Comparison of ENCODE assay signal across 26 cellular contexts in genomic region chr22:45251828-45252227, GRCh38. TPM values are rescaled to one million over a fixed set of nuclear protein-coding genes. Genes with fewer than 3 reads are reported as not detected.
DNase-seq lines count a peak whose midpoint lies in the region; ATAC-seq and TF ChIP-seq lines count a peak whose summit lies in the region.
"Had no signal": no experiment of that assay in that cellular context is flagged by ENCODE, and none has a peak within 500 bp of the region (broad histone marks: within the 10 kb centered on the region; RNA-seq: fewer than 3 reads in every experiment).

No MANE protein-coding gene starts in this region.

- H3K27me3 ChIP-seq in PC-3 (ENCODE audit: low read length), result no peaks in the 10 kb centered on the region
- H3K27me3 ChIP-seq in brain microvascular endothelial cell (replicated peaks), result no peaks in the 10 kb centered on the region
- H3K27me3 ChIP-seq in prostate gland (replicated peaks; ENCODE audit: insufficient read depth), result no peaks in the 10 kb centered on the region
- H3K27me3 ChIP-seq: Peyer's patch had no signal

- intact Hi-C loops in activated CD8-positive, alpha-beta T cell treated with anti-CD3 and anti-CD28 coated beads for 36 hours (cut with micrococcal nuclease), result no loop called here
- intact Hi-C loops in PC-3 (cut with micrococcal nuclease), result no loop called here
- intact Hi-C loops in prostate gland (cut with DNase I), result no loop called here

- no peaks in the 10 kb centered on the region for H3K27me3 Mint-ChIP-seq in activated CD8-positive, alpha-beta T cell treated with anti-CD3 and anti-CD28 coated beads, Interleukin-2, amount 10 ng/mL, durations not matched to agents 7 days and 5 days (ENCODE audit: low read depth)
- H3K27me3 Mint-ChIP-seq in activated CD8-positive, alpha-beta T cell treated with anti-CD3 and anti-CD28 coated beads for 36 hours, result no peaks in the 10 kb centered on the region

- no peaks in the 10 kb centered on the region for H4K20me1 ChIP-seq in PC-3 (ENCODE audit: low read length)

- H3K9me3 ChIP-seq in PC-3 (ENCODE audit: low read length), result no peaks in the 10 kb centered on the region
- no peaks in the 10 kb centered on the region for H3K9me3 ChIP-seq in prostate gland
- H3K9me3 ChIP-seq: Peyer's patch had no signal

- H3K4me3 Mint-ChIP-seq in activated CD8-positive, alpha-beta T cell treated with anti-CD3 and anti-CD28 coated beads, Interleukin-2, amount 10 ng/mL, durations not matched to agents 7 days and 5 days, result no peak overlapping the region
- no peak overlapping the region for H3K4me3 Mint-ChIP-seq in activated CD8-positive, alpha-beta T cell treated with anti-CD3 and anti-CD28 coated beads for 36 hours

- CTCF ChIA-PET in activated CD8-positive, alpha-beta T cell treated with anti-CD3 and anti-CD28 coated beads, Interleukin-2, amount 10 ng/mL, durations not matched to agents 7 days and 5 days (lab: Charles Lee), result no interaction called here
- CTCF ChIA-PET in activated CD8-positive, alpha-beta T cell treated with anti-CD3 and anti-CD28 coated beads for 36 hours (lab: Charles Lee), result interaction anchor here (1.2 kb wide), 1 partner anchor 151 kb away, joined by 3 read pairs; no protein-coding TSS in a partner anchor
- CTCF ChIA-PET in PC-3 (lab: Charles Lee), result no interaction called here

- no peak overlapping the region for H2AFZ ChIP-seq in PC-3 (ENCODE audit: low read length)
- H2AFZ ChIP-seq: GM23248 had no signal

- no peak for DNase-seq in activated CD8-positive, alpha-beta T cell treated with anti-CD3 and anti-CD28 coated beads, Interleukin-2, amount 10 ng/mL, durations not matched to agents 7 days and 5 days
- DNase-seq in activated CD8-positive, alpha-beta T cell treated with anti-CD3 and anti-CD28 coated beads for 36 hours, result no peak
- DNase-seq in PC-3 (no peak), brain microvascular endothelial cell (no peak), Kasumi-1 (lab: John Stamatoyannopoulos, UW) (no peak), prostate gland (ENCODE audit: low spot score) (no peak)
- DNase-seq: 8988T, ACHN, DMS153, GDM1, GM23248, H7, KG1, MM.1S, NCI-H1048, NCI-H1417, NCI-H1694 treated with DMSO at 0.1 percent for 48 hours, NCI-H2081 treated with DMSO at 0.1 percent for 48 hours, NCI-H2171, NCI-H226, NCI-H510A, NCI-H69, Peyer's patch, SIG-M5 had no signal

- ATAC-seq in activated CD8-positive, alpha-beta T cell treated with anti-CD3 and anti-CD28 coated beads, Interleukin-2, amount 10 ng/mL, durations not matched to agents 7 days and 5 days, result no peak
- no peak for ATAC-seq in activated CD8-positive, alpha-beta T cell treated with anti-CD3 and anti-CD28 coated beads for 36 hours
- no peak for ATAC-seq in PC-3
- no peak for ATAC-seq in HG03520 (IDR thresholded peaks at IDR 0.05; ENCODE audit: unreplicated experiment)

- H3K4me1 ChIP-seq in PC-3 (ENCODE audit: insufficient read depth, low read length) (peaks cover 11% of the 10 kb centered on the region), prostate gland (replicated peaks) (no peaks in the 10 kb centered on the region)

- no peaks in the 10 kb centered on the region for H3K36me3 Mint-ChIP-seq in activated CD8-positive, alpha-beta T cell treated with anti-CD3 and anti-CD28 coated beads, Interleukin-2, amount 10 ng/mL, durations not matched to agents 7 days and 5 days (ENCODE audit: low read depth)
- no peaks in the 10 kb centered on the region for H3K36me3 Mint-ChIP-seq in activated CD8-positive, alpha-beta T cell treated with anti-CD3 and anti-CD28 coated beads for 36 hours (ENCODE audit: low read depth)

- TF ChIP-seq CTCF in activated CD8-positive, alpha-beta T cell treated with anti-CD3 and anti-CD28 coated beads for 36 hours (IDR thresholded peaks at IDR 0.05), result no peak
- peak; percentile 15; the same call in 1 of the 2 replicates for TF ChIP-seq CTCF in PC-3 (conservative IDR thresholded peaks at IDR 0.05; ENCODE audit: low read depth, low read length)
- TF ChIP-seq CTCF in brain microvascular endothelial cell (IDR thresholded peaks at IDR 0.05; ENCODE audit: low read depth, low read length, missing control alignments), result peak; percentile 13
- TF ChIP-seq CTCF in prostate gland (IDR thresholded peaks at IDR 0.05), result no peak

- H3K4me1 Mint-ChIP-seq in activated CD8-positive, alpha-beta T cell treated with anti-CD3 and anti-CD28 coated beads, Interleukin-2, amount 10 ng/mL, durations not matched to agents 7 days and 5 days (ENCODE audit: low read depth), result peaks cover 49% of the 10 kb centered on the region
- H3K4me1 Mint-ChIP-seq in activated CD8-positive, alpha-beta T cell treated with anti-CD3 and anti-CD28 coated beads for 36 hours (ENCODE audit: low read depth), result peaks cover 21% of the 10 kb centered on the region

- peak overlapping the region; percentile 15 for H3K27ac Mint-ChIP-seq in activated CD8-positive, alpha-beta T cell treated with anti-CD3 and anti-CD28 coated beads, Interleukin-2, amount 10 ng/mL, durations not matched to agents 7 days and 5 days
- no peak overlapping the region for H3K27ac Mint-ChIP-seq in activated CD8-positive, alpha-beta T cell treated with anti-CD3 and anti-CD28 coated beads for 36 hours

- POLR2A ChIA-PET in activated CD8-positive, alpha-beta T cell treated with anti-CD3 and anti-CD28 coated beads, Interleukin-2, amount 10 ng/mL, durations not matched to agents 7 days and 5 days (lab: Charles Lee), result interaction anchor here (1.6 kb wide), 1 partner anchor 79 kb away, joined by 4 read pairs; no protein-coding TSS in a partner anchor
- POLR2A ChIA-PET in activated CD8-positive, alpha-beta T cell treated with anti-CD3 and anti-CD28 coated beads for 36 hours (lab: Charles Lee), result interaction anchor here (1.6 kb wide), 1 partner anchor 183 kb away, joined by 3 read pairs; no protein-coding TSS in a partner anchor
- POLR2A ChIA-PET in PC-3 (lab: Charles Lee; ENCODE audit: unreplicated experiment), result no interaction called here

- H3K36me3 ChIP-seq in PC-3 (ENCODE audit: low read depth, low read length) (no peaks in the 10 kb centered on the region), brain microvascular endothelial cell (replicated peaks) (no peaks in the 10 kb centered on the region), prostate gland (no peaks in the 10 kb centered on the region)
- H3K36me3 ChIP-seq: Peyer's patch had no signal

- H3K4me3 ChIP-seq in PC-3 (ENCODE audit: low read length), result no peak overlapping the region
- no peak overlapping the region for H3K4me3 ChIP-seq in brain microvascular endothelial cell (ENCODE audit: low read depth, low read length)
- H3K4me3 ChIP-seq in prostate gland, result no peak overlapping the region
- H3K4me3 ChIP-seq: GM23248, Peyer's patch, SK-N-MC had no signal

- no TSS peak for BruUV-seq in PC-3 (replicated peaks; lab: Mats Ljungman, UMichigan)

- TF ChIP-seq POLR2A in prostate gland (IDR thresholded peaks at IDR 0.05), result no peak

- H3K4me2 ChIP-seq in PC-3 (ENCODE audit: low read length), result no peak overlapping the region

- no peaks in the 10 kb centered on the region for H3K79me2 ChIP-seq in PC-3 (ENCODE audit: low read length)

- H3K9me2 ChIP-seq in PC-3 (replicated peaks; ENCODE audit: low read length), result no peaks in the 10 kb centered on the region

- WGBS in prostate gland, result 80% methylated on average over 7 of the region's 7 CpGs

- H3K9me3 Mint-ChIP-seq in activated CD8-positive, alpha-beta T cell treated with anti-CD3 and anti-CD28 coated beads, Interleukin-2, amount 10 ng/mL, durations not matched to agents 7 days and 5 days (ENCODE audit: insufficient read depth), result no peaks in the 10 kb centered on the region
- no peaks in the 10 kb centered on the region for H3K9me3 Mint-ChIP-seq in activated CD8-positive, alpha-beta T cell treated with anti-CD3 and anti-CD28 coated beads for 36 hours

- H3K27ac ChIP-seq in PC-3 (ENCODE audit: low read length) (no peak overlapping the region), brain microvascular endothelial cell (no peak overlapping the region), prostate gland (no peak overlapping the region)
- H3K27ac ChIP-seq: GM23248, Peyer's patch, SK-N-MC had no signal

- H3F3A ChIP-seq in PC-3 (ENCODE audit: low read length, unreplicated experiment), result peaks cover 2% of the 10 kb centered on the region

- H3K9ac ChIP-seq in PC-3 (ENCODE audit: low read length), result no peak overlapping the region
- H3K9ac ChIP-seq: GM23248 had no signal

- in situ Hi-C loops in brain microvascular endothelial cell (cut with HindIII; ENCODE audit: low pct_ligation_motif_present, low sequenced_read_pairs), result no loop called here

RNA-seq across cellular contexts. Expression of gene KIAA0930, which starts 11.1 kb away (rescaled TPM):
- 10 to 100 TPM; 48.5 to 52.4 TPM for total RNA-seq in activated CD8-positive, alpha-beta T cell treated with anti-CD3 and anti-CD28 coated beads, Interleukin-2, amount 10 ng/mL, durations not matched to agents 7 days and 5 days
- total RNA-seq in activated CD8-positive, alpha-beta T cell treated with anti-CD3 and anti-CD28 coated beads for 36 hours, result 10 to 100 TPM; 38.4 to 40.4 TPM
- total RNA-seq in PC-3 (2014; rRNA removed), result 29.8 and 39.2 TPM in 2 replicates
- 10 to 100 TPM; 29.1 to 55.1 TPM for total RNA-seq in prostate gland

RNA-seq across cellular contexts. Expression of gene UPK3A, which starts 32.9 kb away (rescaled TPM):
- not detected for total RNA-seq in activated CD8-positive, alpha-beta T cell treated with anti-CD3 and anti-CD28 coated beads, Interleukin-2, amount 10 ng/mL, durations not matched to agents 7 days and 5 days
- total RNA-seq in activated CD8-positive, alpha-beta T cell treated with anti-CD3 and anti-CD28 coated beads for 36 hours, result not detected
- total RNA-seq in PC-3 (2014; rRNA removed), result 1.1 TPM in 1 of 2 replicates, not detected in the other
- 100 to 1,000 TPM in 1 of 2 donors, 10 to 100 TPM in 1; 12.6 to 103 TPM for total RNA-seq in prostate gland
- total RNA-seq: GM23248, H7 had no signal

RNA-seq across cellular contexts. Expression of gene FAM118A, which starts 57.9 kb away (rescaled TPM):
- total RNA-seq in activated CD8-positive, alpha-beta T cell treated with anti-CD3 and anti-CD28 coated beads, Interleukin-2, amount 10 ng/mL, durations not matched to agents 7 days and 5 days, result 10 to 100 TPM; 50.6 to 50.7 TPM
- 10 to 100 TPM; 30.6 to 32.4 TPM for total RNA-seq in activated CD8-positive, alpha-beta T cell treated with anti-CD3 and anti-CD28 coated beads for 36 hours
- 19.6 and 20.3 TPM in 2 replicates for total RNA-seq in PC-3 (2014; rRNA removed)
- total RNA-seq in prostate gland, result 100 to 1,000 TPM in 1 of 2 donors, 10 to 100 TPM in 1; 60.8 to 215 TPM

Comparison
In these comparisons a context has a peak if more than half of its experiments do, and no peak if none do; other contexts are left out.
1. CTCF ChIP-seq: peak in PC-3 (single experiment) and brain microvascular endothelial cell (single experiment); none in activated CD8-positive, alpha-beta T cell treated with anti-CD3 and anti-CD28 coated beads for 36 hours (single experiment) and prostate gland (0 of 4).